In genomic region chr15:66862878-66863335, GRCh38 we compare ENCODE assay signal across 8 cellular contexts.
DNase-seq lines count a peak whose midpoint lies in the region; TF ChIP-seq lines count a peak whose summit lies in the region.

No MANE protein-coding gene starts in this region.

- H3K4me3 ChIP-seq in GM12865 (ENCODE audit: low read depth, low read length) = no peak overlapping the region

- H3K36me3 Mint-ChIP-seq in IgD-negative memory B cell = no peaks in the 10 kb centered on the region

- no peaks in the 10 kb centered on the region for H3K9me3 Mint-ChIP-seq in IgD-negative memory B cell

- H3K27ac Mint-ChIP-seq in IgD-negative memory B cell = peak overlapping the region; percentile 73 to 89 (median 80)

- peak; percentile 98 for TF ChIP-seq CTCF in GM12865 (IDR thresholded peaks at IDR 0.05; ENCODE audit: insufficient read depth, low read depth, low read length, missing control alignments)

- H3K4me3 Mint-ChIP-seq in IgD-negative memory B cell = peak overlapping the region in 1 of 4 donors; percentile 28

- peak; percentile 79 for DNase-seq in GM12865 (ENCODE audit: low read depth)
- DNase-seq in SK-N-DZ (ENCODE audit: low spot score) = peak; percentile 81
- DNase-seq in activated naive CD4-positive, alpha-beta T cell treated with Interleukin-2 at 50 U/mL for 16 hours = peak; percentile 78
- DNase-seq in glomerular endothelial cell (ENCODE audit: extremely low read depth, low read depth, low spot score) = peak; percentile 42
- DNase-seq in pons (ENCODE audit: low spot score) = peak; percentile 54
- DNase-seq in ureter (ENCODE audit: low spot score) = peak; percentile 88
- no peak for DNase-seq in DMS79 (lab: John Stamatoyannopoulos, UW)

- peaks cover 21 to 29% (median 27%) of the 10 kb centered on the region in 3 donors for H3K4me1 Mint-ChIP-seq in IgD-negative memory B cell

- no peaks in the 10 kb centered on the region for H3K27me3 Mint-ChIP-seq in IgD-negative memory B cell
